Comparison of ENCODE assay signal across 1 cellular context in genomic region chr17:82322526-82323453, GRCh38.
A peak's percentile ranks its signal among the peaks of the same experiment; 100 is the strongest.
TF ChIP-seq lines count a peak whose summit lies in the region.

No MANE protein-coding gene starts in this region.

TF ChIP-seq in HepG2, 621 proteins besides CTCF, POLR2A, EP300 and RAD21:
- peak; percentile 21 for TF ChIP-seq AGO2 (optimal IDR thresholded peaks at IDR 0.05; ENCODE audit: low read depth, low read length)
- TF ChIP-seq, protein P1, sequence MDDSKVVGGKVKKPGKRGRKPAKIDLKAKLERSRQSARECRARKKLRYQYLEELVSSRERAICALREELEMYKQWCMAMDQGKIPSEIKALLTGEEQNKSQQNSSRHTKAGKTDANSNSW (CRISPR knock-in tag; IDR thresholded peaks at IDR 0.05; ENCODE audit: borderline replicate concordance), result no peak
TF ChIP-seq in HepG2: peak in this region for 1.
